ENCODE assay signal across 2 cellular contexts in the genomic region with DNA sequence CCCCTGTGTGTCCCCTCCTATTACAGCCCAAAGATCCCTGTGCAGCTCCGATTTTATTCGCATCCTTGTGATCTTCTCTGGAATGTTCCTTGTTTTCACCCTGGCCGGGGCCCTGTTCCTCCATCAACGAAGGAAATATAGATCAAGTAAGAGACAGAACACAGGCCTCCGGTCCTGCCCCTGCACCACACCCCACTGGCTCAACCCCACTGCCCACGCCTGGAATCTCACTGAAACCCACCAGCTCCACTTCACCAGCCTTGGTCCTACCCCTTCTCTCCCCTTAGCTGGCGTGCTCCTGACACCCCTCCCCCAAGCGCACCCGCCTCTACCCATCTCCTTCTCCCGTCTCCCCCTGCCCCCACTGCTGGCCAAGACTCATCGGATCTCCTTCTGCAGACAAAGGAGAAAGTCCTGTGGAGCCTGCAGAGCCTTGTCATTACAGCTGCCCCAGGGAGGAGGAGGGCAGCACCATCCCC.
TF ChIP-seq lines count a peak whose summit lies in the region.

No MANE protein-coding gene starts in this region.

TF ChIP-seq in SK-N-SH, 30 proteins besides CTCF, POLR2A, EP300 and RAD21 (continued from another document):
- TF ChIP-seq, protein P1, sequence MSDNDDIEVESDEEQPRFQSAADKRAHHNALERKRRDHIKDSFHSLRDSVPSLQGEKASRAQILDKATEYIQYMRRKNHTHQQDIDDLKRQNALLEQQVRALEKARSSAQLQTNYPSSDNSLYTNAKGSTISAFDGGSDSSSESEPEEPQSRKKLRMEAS (IDR thresholded peaks at IDR 0.05; ENCODE audit: low read depth), result no peak
TF ChIP-seq in SK-N-SH: peak in this region for 1.

TF ChIP-seq in SK-N-SH treated with all-trans-retinoic acid at 6 μM for 48 hours, 23 proteins besides CTCF, POLR2A, EP300 and RAD21:
- TF ChIP-seq, protein P2, sequence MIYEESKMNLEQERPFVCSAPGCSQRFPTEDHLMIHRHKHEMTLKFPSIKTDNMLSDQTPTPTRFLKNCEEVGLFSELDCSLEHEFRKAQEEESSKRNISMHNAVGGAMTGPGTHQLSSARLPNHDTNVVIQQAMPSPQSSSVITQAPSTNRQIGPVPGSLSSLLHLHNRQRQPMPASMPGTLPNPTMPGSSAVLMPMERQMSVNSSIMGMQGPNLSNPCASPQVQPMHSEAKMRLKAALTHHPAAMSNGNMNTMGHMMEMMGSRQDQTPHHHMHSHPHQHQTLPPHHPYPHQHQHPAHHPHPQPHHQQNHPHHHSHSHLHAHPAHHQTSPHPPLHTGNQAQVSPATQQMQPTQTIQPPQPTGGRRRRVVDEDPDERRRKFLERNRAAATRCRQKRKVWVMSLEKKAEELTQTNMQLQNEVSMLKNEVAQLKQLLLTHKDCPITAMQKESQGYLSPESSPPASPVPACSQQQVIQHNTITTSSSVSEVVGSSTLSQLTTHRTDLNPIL (CRISPR knock-in tag; IDR thresholded peaks at IDR 0.05; ENCODE audit: low read depth), result no peak
- TF ChIP-seq SNAI2 (CRISPR knock-in tag; IDR thresholded peaks at IDR 0.05) (no peak), RARB (CRISPR knock-in tag; IDR thresholded peaks at IDR 0.05) (no peak), ZFP30 (CRISPR knock-in tag; IDR thresholded peaks at IDR 0.05) (no peak), ARNTL (CRISPR knock-in tag; IDR thresholded peaks at IDR 0.05; ENCODE audit: borderline replicate concordance, low read depth) (no peak), ISL1 (CRISPR knock-in tag; IDR thresholded peaks at IDR 0.05) (no peak), BACH2 (CRISPR knock-in tag; IDR thresholded peaks at IDR 0.05; ENCODE audit: borderline replicate concordance) (no peak), ZFP3 (CRISPR knock-in tag; IDR thresholded peaks at IDR 0.05) (no peak), TCF4 (CRISPR knock-in tag; IDR thresholded peaks at IDR 0.05; ENCODE audit: borderline replicate concordance) (no peak), ZC3H10 (CRISPR knock-in tag; IDR thresholded peaks at IDR 0.05) (no peak), OSR1 (CRISPR knock-in tag; IDR thresholded peaks at IDR 0.05) (no peak), ESRRG (CRISPR knock-in tag; IDR thresholded peaks at IDR 0.05) (no peak), CSDC2 (CRISPR knock-in tag; IDR thresholded peaks at IDR 0.05) (no peak), PPARA (CRISPR knock-in tag; IDR thresholded peaks at IDR 0.05; ENCODE audit: borderline replicate concordance) (no peak), ZNF70 (CRISPR knock-in tag; IDR thresholded peaks at IDR 0.05) (no peak), TOX (CRISPR knock-in tag; IDR thresholded peaks at IDR 0.05; ENCODE audit: borderline replicate concordance) (no peak)
- TF ChIP-seq, protein P3, sequence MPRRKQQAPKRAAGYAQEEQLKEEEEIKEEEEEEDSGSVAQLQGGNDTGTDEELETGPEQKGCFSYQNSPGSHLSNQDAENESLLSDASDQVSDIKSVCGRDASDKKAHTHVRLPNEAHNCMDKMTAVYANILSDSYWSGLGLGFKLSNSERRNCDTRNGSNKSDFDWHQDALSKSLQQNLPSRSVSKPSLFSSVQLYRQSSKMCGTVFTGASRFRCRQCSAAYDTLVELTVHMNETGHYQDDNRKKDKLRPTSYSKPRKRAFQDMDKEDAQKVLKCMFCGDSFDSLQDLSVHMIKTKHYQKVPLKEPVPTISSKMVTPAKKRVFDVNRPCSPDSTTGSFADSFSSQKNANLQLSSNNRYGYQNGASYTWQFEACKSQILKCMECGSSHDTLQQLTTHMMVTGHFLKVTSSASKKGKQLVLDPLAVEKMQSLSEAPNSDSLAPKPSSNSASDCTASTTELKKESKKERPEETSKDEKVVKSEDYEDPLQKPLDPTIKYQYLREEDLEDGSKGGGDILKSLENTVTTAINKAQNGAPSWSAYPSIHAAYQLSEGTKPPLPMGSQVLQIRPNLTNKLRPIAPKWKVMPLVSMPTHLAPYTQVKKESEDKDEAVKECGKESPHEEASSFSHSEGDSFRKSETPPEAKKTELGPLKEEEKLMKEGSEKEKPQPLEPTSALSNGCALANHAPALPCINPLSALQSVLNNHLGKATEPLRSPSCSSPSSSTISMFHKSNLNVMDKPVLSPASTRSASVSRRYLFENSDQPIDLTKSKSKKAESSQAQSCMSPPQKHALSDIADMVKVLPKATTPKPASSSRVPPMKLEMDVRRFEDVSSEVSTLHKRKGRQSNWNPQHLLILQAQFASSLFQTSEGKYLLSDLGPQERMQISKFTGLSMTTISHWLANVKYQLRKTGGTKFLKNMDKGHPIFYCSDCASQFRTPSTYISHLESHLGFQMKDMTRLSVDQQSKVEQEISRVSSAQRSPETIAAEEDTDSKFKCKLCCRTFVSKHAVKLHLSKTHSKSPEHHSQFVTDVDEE (CRISPR knock-in tag; IDR thresholded peaks at IDR 0.05), result no peak
- TF ChIP-seq, protein P4, sequence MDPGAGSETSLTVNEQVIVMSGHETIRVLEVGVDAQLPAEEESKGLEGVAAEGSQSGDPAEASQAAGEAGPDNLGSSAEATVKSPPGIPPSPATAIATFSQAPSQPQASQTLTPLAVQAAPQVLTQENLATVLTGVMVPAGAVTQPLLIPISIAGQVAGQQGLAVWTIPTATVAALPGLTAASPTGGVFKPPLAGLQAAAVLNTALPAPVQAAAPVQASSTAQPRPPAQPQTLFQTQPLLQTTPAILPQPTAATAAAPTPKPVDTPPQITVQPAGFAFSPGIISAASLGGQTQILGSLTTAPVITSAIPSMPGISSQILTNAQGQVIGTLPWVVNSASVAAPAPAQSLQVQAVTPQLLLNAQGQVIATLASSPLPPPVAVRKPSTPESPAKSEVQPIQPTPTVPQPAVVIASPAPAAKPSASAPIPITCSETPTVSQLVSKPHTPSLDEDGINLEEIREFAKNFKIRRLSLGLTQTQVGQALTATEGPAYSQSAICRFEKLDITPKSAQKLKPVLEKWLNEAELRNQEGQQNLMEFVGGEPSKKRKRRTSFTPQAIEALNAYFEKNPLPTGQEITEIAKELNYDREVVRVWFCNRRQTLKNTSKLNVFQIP (CRISPR knock-in tag; IDR thresholded peaks at IDR 0.05; ENCODE audit: borderline replicate concordance, low read depth), result no peak
